ENCODE assay signal across 8 cellular contexts in genomic region chrX:114344756-114345155, GRCh38.
A peak's percentile ranks its signal among the peaks of the same experiment; 100 is the strongest.
DNase-seq lines count a peak whose midpoint lies in the region; ATAC-seq and TF ChIP-seq lines count a peak whose summit lies in the region.

No MANE protein-coding gene starts in this region.

- no peaks in the 10 kb centered on the region for H3K27me3 Mint-ChIP-seq in activated naive CD8-positive, alpha-beta T cell treated with anti-CD3 and anti-CD28 coated beads, Interleukin-2, amount 50 U/mL, for 24 hours

- H3K36me3 Mint-ChIP-seq in activated naive CD8-positive, alpha-beta T cell treated with anti-CD3 and anti-CD28 coated beads, Interleukin-2, amount 50 U/mL, for 24 hours (ENCODE audit: low read depth): no peaks in the 10 kb centered on the region

- DNase-seq in AG09309 (ENCODE audit: low read depth) (no peak), NCI-H345 (lab: John Stamatoyannopoulos, UW) (peak; percentile 7), dermis blood vessel endothelial cell (peak; percentile 36), putamen (ENCODE audit: low spot score) (peak; percentile 0)
- DNase-seq in activated naive CD8-positive, alpha-beta T cell treated with anti-CD3 and anti-CD28 coated beads, Interleukin-2, amount 50 U/mL, for 24 hours: no peak
- DNase-seq in effector CD8-positive, alpha-beta T cell (lab: John Stamatoyannopoulos, UW): no peak

- H3K9me3 Mint-ChIP-seq in activated naive CD8-positive, alpha-beta T cell treated with anti-CD3 and anti-CD28 coated beads, Interleukin-2, amount 50 U/mL, for 24 hours: no peaks in the 10 kb centered on the region

- no peak overlapping the region for H3K27ac Mint-ChIP-seq in activated naive CD8-positive, alpha-beta T cell treated with anti-CD3 and anti-CD28 coated beads, Interleukin-2, amount 50 U/mL, for 24 hours

- H3K4me1 Mint-ChIP-seq in activated naive CD8-positive, alpha-beta T cell treated with anti-CD3 and anti-CD28 coated beads, Interleukin-2, amount 50 U/mL, for 24 hours: no peaks in the 10 kb centered on the region

- ATAC-seq in GM18498 (IDR thresholded peaks at IDR 0.05; ENCODE audit: unreplicated experiment) (peak; percentile 66), HG02870 (IDR thresholded peaks at IDR 0.05; ENCODE audit: unreplicated experiment) (peak; percentile 91)
- no peak for ATAC-seq in activated naive CD8-positive, alpha-beta T cell treated with anti-CD3 and anti-CD28 coated beads, Interleukin-2, amount 50 U/mL, for 24 hours

- H3K4me3 Mint-ChIP-seq in activated naive CD8-positive, alpha-beta T cell treated with anti-CD3 and anti-CD28 coated beads, Interleukin-2, amount 50 U/mL, for 24 hours: no peak overlapping the region

- H3K4me3 ChIP-seq in AG09309 (ENCODE audit: control insufficient read depth, low read depth, low read length): no peak overlapping the region

- peak; percentile 76 for TF ChIP-seq CTCF in AG09309 (IDR thresholded peaks at IDR 0.05; ENCODE audit: control insufficient read depth, insufficient read depth, low read depth, low read length, missing control alignments)

Comparison
In these comparisons a context has a peak if more than half of its experiments do, and no peak if none do; other contexts are left out.
1. DNase-seq: peak in NCI-H345 (single experiment), dermis blood vessel endothelial cell (single experiment) and putamen (single experiment); none in AG09309 (single experiment), activated naive CD8-positive, alpha-beta T cell treated with anti-CD3 and anti-CD28 coated beads, Interleukin-2, amount 50 U/mL, for 24 hours (single experiment) and effector CD8-positive, alpha-beta T cell (single experiment).